Comparison of ENCODE assay signal across 2 cellular contexts in the genomic region with DNA sequence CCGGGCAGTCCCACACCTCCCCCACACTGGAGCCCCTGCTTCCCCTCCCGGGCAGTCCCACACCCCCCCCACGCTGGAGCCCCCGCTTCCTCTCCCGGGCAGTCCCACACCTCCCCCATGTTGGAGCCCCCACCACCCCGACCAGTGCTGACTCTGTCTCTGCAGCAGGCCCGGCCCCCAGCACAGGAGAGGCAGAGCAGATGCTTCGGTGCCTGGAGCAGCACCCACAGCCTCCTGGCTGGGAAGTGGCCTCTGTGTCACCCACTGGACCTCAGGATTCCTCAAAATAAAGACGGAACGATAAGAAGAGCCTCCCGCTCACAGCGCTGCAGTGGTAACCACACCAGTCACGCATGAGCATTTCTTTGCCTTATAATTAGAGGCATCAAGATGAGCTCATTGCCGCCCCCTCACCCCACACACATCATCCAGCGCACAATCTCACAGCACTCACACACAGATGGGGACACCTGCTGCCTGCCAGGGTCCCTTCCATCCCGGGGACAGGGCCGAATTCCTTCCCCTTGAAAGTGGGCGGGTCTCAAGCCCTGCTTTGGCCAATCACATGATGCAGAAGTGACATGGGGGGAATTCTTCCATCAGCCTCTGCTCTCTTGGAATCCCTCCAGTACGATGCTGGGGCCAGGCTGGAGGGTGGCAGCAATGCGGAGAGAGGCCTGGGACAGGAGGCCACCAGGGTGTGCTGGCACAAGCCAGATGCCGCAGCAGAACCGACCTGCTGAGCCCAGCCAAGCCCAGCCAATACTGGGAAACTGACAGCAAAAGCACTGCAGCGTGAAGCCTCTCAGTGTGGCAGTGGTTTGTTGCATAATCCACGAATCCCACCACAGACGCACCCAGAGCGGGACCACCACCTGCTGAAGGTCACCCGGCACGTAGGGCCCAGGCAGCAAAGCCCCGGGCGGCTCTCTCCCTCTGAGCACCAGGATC.
TF ChIP-seq lines count a peak whose summit lies in the region.

No MANE protein-coding gene starts in this region.

TF ChIP-seq in endothelial cell of umbilical vein, 7 proteins besides CTCF, POLR2A, EP300 and RAD21:
- no peak for TF ChIP-seq GATA2 (IDR thresholded peaks at IDR 0.05; ENCODE audit: insufficient read depth, insufficient read length, low read depth, low read length)
- no peak for TF ChIP-seq POLR2AphosphoS5 (IDR thresholded peaks at IDR 0.05; ENCODE audit: insufficient read depth, low read depth, low read length)
- no peak for TF ChIP-seq JUN (IDR thresholded peaks at IDR 0.05; ENCODE audit: borderline replicate concordance, insufficient read depth, insufficient read length, low read depth)
- no peak for TF ChIP-seq MYC (IDR thresholded peaks at IDR 0.05; ENCODE audit: low read depth, low read length)
- TF ChIP-seq FOS (IDR thresholded peaks at IDR 0.05; ENCODE audit: borderline replicate concordance, insufficient read depth, low read length), result no peak
- TF ChIP-seq MAX (IDR thresholded peaks at IDR 0.05; ENCODE audit: insufficient read depth, insufficient read length), result no peak
- no peak for TF ChIP-seq EZH2 (IDR thresholded peaks at IDR 0.05; ENCODE audit: borderline replicate concordance, low read depth, low read length, severe bottlenecking)

TF ChIP-seq in SK-N-SH treated with all-trans-retinoic acid at 6 μM for 48 hours, 23 proteins besides CTCF, POLR2A, EP300 and RAD21:
- TF ChIP-seq ISL1 (CRISPR knock-in tag; IDR thresholded peaks at IDR 0.05) (no peak), TCF4 (CRISPR knock-in tag; IDR thresholded peaks at IDR 0.05; ENCODE audit: borderline replicate concordance) (no peak), BACH2 (CRISPR knock-in tag; IDR thresholded peaks at IDR 0.05; ENCODE audit: borderline replicate concordance) (no peak), ZNF565 (CRISPR knock-in tag; conservative IDR thresholded peaks at IDR 0.05; ENCODE audit: low read depth) (no peak), GLIS3 (CRISPR knock-in tag; IDR thresholded peaks at IDR 0.05) (no peak), OSR1 (CRISPR knock-in tag; IDR thresholded peaks at IDR 0.05) (no peak), ESRRG (CRISPR knock-in tag; IDR thresholded peaks at IDR 0.05) (no peak), ZFP30 (CRISPR knock-in tag; IDR thresholded peaks at IDR 0.05) (no peak), ARNTL (CRISPR knock-in tag; IDR thresholded peaks at IDR 0.05; ENCODE audit: borderline replicate concordance, low read depth) (no peak), ZC3H10 (CRISPR knock-in tag; IDR thresholded peaks at IDR 0.05) (no peak), SNAI2 (CRISPR knock-in tag; IDR thresholded peaks at IDR 0.05) (no peak), CSDC2 (CRISPR knock-in tag; IDR thresholded peaks at IDR 0.05) (no peak), PATZ1 (CRISPR knock-in tag; IDR thresholded peaks at IDR 0.05; ENCODE audit: borderline replicate concordance) (no peak), ZNF8 (CRISPR knock-in tag; IDR thresholded peaks at IDR 0.05) (no peak), TOX (CRISPR knock-in tag; IDR thresholded peaks at IDR 0.05; ENCODE audit: borderline replicate concordance) (no peak), RARB (CRISPR knock-in tag; IDR thresholded peaks at IDR 0.05) (no peak)
- TF ChIP-seq, protein P1, sequence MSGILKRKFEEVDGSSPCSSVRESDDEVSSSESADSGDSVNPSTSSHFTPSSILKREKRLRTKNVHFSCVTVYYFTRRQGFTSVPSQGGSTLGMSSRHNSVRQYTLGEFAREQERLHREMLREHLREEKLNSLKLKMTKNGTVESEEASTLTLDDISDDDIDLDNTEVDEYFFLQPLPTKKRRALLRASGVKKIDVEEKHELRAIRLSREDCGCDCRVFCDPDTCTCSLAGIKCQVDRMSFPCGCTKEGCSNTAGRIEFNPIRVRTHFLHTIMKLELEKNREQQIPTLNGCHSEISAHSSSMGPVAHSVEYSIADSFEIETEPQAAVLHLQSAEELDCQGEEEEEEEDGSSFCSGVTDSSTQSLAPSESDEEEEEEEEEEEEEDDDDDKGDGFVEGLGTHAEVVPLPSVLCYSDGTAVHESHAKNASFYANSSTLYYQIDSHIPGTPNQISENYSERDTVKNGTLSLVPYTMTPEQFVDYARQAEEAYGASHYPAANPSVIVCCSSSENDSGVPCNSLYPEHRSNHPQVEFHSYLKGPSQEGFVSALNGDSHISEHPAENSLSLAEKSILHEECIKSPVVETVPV (CRISPR knock-in tag; IDR thresholded peaks at IDR 0.05), result no peak
- TF ChIP-seq, protein P2, sequence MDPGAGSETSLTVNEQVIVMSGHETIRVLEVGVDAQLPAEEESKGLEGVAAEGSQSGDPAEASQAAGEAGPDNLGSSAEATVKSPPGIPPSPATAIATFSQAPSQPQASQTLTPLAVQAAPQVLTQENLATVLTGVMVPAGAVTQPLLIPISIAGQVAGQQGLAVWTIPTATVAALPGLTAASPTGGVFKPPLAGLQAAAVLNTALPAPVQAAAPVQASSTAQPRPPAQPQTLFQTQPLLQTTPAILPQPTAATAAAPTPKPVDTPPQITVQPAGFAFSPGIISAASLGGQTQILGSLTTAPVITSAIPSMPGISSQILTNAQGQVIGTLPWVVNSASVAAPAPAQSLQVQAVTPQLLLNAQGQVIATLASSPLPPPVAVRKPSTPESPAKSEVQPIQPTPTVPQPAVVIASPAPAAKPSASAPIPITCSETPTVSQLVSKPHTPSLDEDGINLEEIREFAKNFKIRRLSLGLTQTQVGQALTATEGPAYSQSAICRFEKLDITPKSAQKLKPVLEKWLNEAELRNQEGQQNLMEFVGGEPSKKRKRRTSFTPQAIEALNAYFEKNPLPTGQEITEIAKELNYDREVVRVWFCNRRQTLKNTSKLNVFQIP (CRISPR knock-in tag; IDR thresholded peaks at IDR 0.05; ENCODE audit: borderline replicate concordance, low read depth), result no peak
- TF ChIP-seq, protein P3, sequence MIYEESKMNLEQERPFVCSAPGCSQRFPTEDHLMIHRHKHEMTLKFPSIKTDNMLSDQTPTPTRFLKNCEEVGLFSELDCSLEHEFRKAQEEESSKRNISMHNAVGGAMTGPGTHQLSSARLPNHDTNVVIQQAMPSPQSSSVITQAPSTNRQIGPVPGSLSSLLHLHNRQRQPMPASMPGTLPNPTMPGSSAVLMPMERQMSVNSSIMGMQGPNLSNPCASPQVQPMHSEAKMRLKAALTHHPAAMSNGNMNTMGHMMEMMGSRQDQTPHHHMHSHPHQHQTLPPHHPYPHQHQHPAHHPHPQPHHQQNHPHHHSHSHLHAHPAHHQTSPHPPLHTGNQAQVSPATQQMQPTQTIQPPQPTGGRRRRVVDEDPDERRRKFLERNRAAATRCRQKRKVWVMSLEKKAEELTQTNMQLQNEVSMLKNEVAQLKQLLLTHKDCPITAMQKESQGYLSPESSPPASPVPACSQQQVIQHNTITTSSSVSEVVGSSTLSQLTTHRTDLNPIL (CRISPR knock-in tag; IDR thresholded peaks at IDR 0.05; ENCODE audit: low read depth), result no peak
- TF ChIP-seq, protein P4, sequence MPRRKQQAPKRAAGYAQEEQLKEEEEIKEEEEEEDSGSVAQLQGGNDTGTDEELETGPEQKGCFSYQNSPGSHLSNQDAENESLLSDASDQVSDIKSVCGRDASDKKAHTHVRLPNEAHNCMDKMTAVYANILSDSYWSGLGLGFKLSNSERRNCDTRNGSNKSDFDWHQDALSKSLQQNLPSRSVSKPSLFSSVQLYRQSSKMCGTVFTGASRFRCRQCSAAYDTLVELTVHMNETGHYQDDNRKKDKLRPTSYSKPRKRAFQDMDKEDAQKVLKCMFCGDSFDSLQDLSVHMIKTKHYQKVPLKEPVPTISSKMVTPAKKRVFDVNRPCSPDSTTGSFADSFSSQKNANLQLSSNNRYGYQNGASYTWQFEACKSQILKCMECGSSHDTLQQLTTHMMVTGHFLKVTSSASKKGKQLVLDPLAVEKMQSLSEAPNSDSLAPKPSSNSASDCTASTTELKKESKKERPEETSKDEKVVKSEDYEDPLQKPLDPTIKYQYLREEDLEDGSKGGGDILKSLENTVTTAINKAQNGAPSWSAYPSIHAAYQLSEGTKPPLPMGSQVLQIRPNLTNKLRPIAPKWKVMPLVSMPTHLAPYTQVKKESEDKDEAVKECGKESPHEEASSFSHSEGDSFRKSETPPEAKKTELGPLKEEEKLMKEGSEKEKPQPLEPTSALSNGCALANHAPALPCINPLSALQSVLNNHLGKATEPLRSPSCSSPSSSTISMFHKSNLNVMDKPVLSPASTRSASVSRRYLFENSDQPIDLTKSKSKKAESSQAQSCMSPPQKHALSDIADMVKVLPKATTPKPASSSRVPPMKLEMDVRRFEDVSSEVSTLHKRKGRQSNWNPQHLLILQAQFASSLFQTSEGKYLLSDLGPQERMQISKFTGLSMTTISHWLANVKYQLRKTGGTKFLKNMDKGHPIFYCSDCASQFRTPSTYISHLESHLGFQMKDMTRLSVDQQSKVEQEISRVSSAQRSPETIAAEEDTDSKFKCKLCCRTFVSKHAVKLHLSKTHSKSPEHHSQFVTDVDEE (CRISPR knock-in tag; IDR thresholded peaks at IDR 0.05), result no peak
